Comparison of ENCODE assay signal across 1 cellular context in genomic region chr11:61334434-61335354, GRCh38.
TF ChIP-seq lines count a peak whose summit lies in the region.

No MANE protein-coding gene starts in this region.

TF ChIP-seq in HepG2, 621 proteins besides CTCF, POLR2A, EP300 and RAD21 (continued from another document and continues in another):
- TF ChIP-seq ZBTB25 (CRISPR knock-in tag; IDR thresholded peaks at IDR 0.05) (peak; percentile 35; the same call in 1 of the 2 replicates), MBNL3 (CRISPR knock-in tag; conservative IDR thresholded peaks at IDR 0.05) (no peak), NR2F1 (CRISPR knock-in tag; IDR thresholded peaks at IDR 0.05) (no peak), SUZ12 (IDR thresholded peaks at IDR 0.05; ENCODE audit: low read depth, low read length) (no peak), KAT7 (CRISPR knock-in tag; IDR thresholded peaks at IDR 0.05; ENCODE audit: borderline replicate concordance) (peak; percentile 74), ARNT2 (CRISPR knock-in tag; IDR thresholded peaks at IDR 0.05; ENCODE audit: low read depth) (peak; percentile 16), SMYD3 (CRISPR knock-in tag; IDR thresholded peaks at IDR 0.05) (no peak), HMG20A (CRISPR knock-in tag; IDR thresholded peaks at IDR 0.05; ENCODE audit: borderline replicate concordance) (no peak; the same call in 1 of the 2 replicates), GTF3A (CRISPR knock-in tag; conservative IDR thresholded peaks at IDR 0.05) (no peak), MEF2D (CRISPR knock-in tag; IDR thresholded peaks at IDR 0.05) (peak; percentile 70; the same call in 1 of the 2 replicates), ZNF841 (CRISPR knock-in tag; IDR thresholded peaks at IDR 0.05; ENCODE audit: borderline replicate concordance) (no peak), RAD51 (IDR thresholded peaks at IDR 0.05; ENCODE audit: borderline replicate concordance) (no peak), ZNF710 (CRISPR knock-in tag; IDR thresholded peaks at IDR 0.05; ENCODE audit: borderline replicate concordance) (peak; percentile 9; the same call in 1 of the 2 replicates), HOMEZ (CRISPR knock-in tag; IDR thresholded peaks at IDR 0.05; ENCODE audit: low read depth) (peak; percentile 51; the same call in 1 of the 2 replicates), PCBP1 (IDR thresholded peaks at IDR 0.05; ENCODE audit: borderline replicate concordance, low read depth, low read length) (no peak), HHEX (CRISPR knock-in tag; IDR thresholded peaks at IDR 0.05) (no peak), ELK4 (CRISPR knock-in tag; IDR thresholded peaks at IDR 0.05; ENCODE audit: borderline replicate concordance) (no peak), ZNF281 (CRISPR knock-in tag; IDR thresholded peaks at IDR 0.05; ENCODE audit: borderline replicate concordance) (peak; percentile 53; the same call in 1 of the 2 replicates), RARG (CRISPR knock-in tag; IDR thresholded peaks at IDR 0.05; ENCODE audit: low read depth) (0 out of 2 replicates have a peak, but pooled peaks have one; percentile 11), CENPBD1 (CRISPR knock-in tag; IDR thresholded peaks at IDR 0.05; ENCODE audit: borderline replicate concordance, low read depth) (no peak), KAT8 (CRISPR knock-in tag; IDR thresholded peaks at IDR 0.05) (peak; percentile 22; the same call in 1 of the 2 replicates), GLMP (CRISPR knock-in tag; IDR thresholded peaks at IDR 0.05; ENCODE audit: borderline replicate concordance) (no peak), ZNF687 (CRISPR knock-in tag; IDR thresholded peaks at IDR 0.05) (peak; percentile 89), ZNF562 (CRISPR knock-in tag; IDR thresholded peaks at IDR 0.05; ENCODE audit: borderline replicate concordance) (no peak), DBP (CRISPR knock-in tag; IDR thresholded peaks at IDR 0.05; ENCODE audit: not compliant biosample characterization) (no peak), ZFP36 (IDR thresholded peaks at IDR 0.05; ENCODE audit: borderline replicate concordance, low read depth, low read length, partially characterized antibody) (no peak), SNAI1 (CRISPR knock-in tag; IDR thresholded peaks at IDR 0.05; ENCODE audit: borderline replicate concordance) (peak; percentile 7; the same call in 1 of the 2 replicates), ZKSCAN5 (CRISPR knock-in tag; IDR thresholded peaks at IDR 0.05) (0 out of 2 replicates have a peak, but pooled peaks have one; percentile 65), PCBP2 (optimal IDR thresholded peaks at IDR 0.05; ENCODE audit: low read depth, low read length, poor library complexity, severe bottlenecking) (no peak), MYPOP (CRISPR knock-in tag; IDR thresholded peaks at IDR 0.05) (peak; percentile 12; the same call in 1 of the 2 replicates), SIN3A (IDR thresholded peaks at IDR 0.05; ENCODE audit: borderline replicate concordance, low read depth, low read length) (peak; percentile 43; the same call in 1 of the 2 replicates), RFXAP (CRISPR knock-in tag; IDR thresholded peaks at IDR 0.05; ENCODE audit: borderline replicate concordance) (no peak), DR1 (CRISPR knock-in tag; IDR thresholded peaks at IDR 0.05) (peak; percentile 81; the same call in 1 of the 2 replicates), ZNF275 (CRISPR knock-in tag; IDR thresholded peaks at IDR 0.05; ENCODE audit: borderline replicate concordance) (no peak), ELF3 (CRISPR knock-in tag; IDR thresholded peaks at IDR 0.05) (peak; percentile 39), SAP130 (CRISPR knock-in tag; IDR thresholded peaks at IDR 0.05; ENCODE audit: low read depth) (peak; percentile 77), CSRNP1 (CRISPR knock-in tag; IDR thresholded peaks at IDR 0.05) (no peak)
